ENCODE assay signal across 8 cellular contexts in genomic region chr7:43926193-43927043, GRCh38. TPM values are rescaled to one million over a fixed set of nuclear protein-coding genes. Genes with fewer than 3 reads are reported as not detected.
A peak's percentile ranks its signal among the peaks of the same experiment; 100 is the strongest.
DNase-seq lines count a peak whose midpoint lies in the region; ATAC-seq and TF ChIP-seq lines count a peak whose summit lies in the region.

TSS of gene UBE2D4 (plus strand) at chr7:43926436. CDS start at chr7:43926533, 97 bp downstream.

- peaks cover 15 to 38% (median 23%) of the 10 kb centered on the region in 4 donors for H3K4me1 Mint-ChIP-seq in CD4-positive, alpha-beta memory T cell
- peaks cover 33% of the 10 kb centered on the region for H3K4me1 Mint-ChIP-seq in activated CD4-positive, alpha-beta memory T cell treated with anti-CD3 and anti-CD28 coated beads, Interleukin-2, amount 10 ng/mL, durations not matched to agents 7 days and 5 days

- H3K4me1 ChIP-seq in CD4-positive, alpha-beta memory T cell (ENCODE audit: insufficient read depth, low read length): peaks cover 30% of the 10 kb centered on the region
- H3K4me1 ChIP-seq in duodenal mucosa (ENCODE audit: control insufficient read depth in 1 of 2, insufficient read depth in 2 of 2, low read length in 2 of 2) (peaks cover 8 to 9% of the 10 kb centered on the region in 2 donors), lower lobe of right lung (peaks cover 25% of the 10 kb centered on the region)

- POLR2A ChIA-PET in CD4-positive, alpha-beta memory T cell (lab: Charles Lee; ENCODE audit: partially characterized antibody): interaction anchor here (0.6 to 2.8 kb wide), 14 partner anchors 9 to 922 kb away, joined by 3 to 18 read pairs (median 4); partner anchors contain the start of genes DBNL, H2AZ2, MRPS24 and NUDCD3
- POLR2A ChIA-PET in activated CD4-positive, alpha-beta memory T cell treated with anti-CD3 and anti-CD28 coated beads, Interleukin-2, amount 10 ng/mL, durations not matched to agents 7 days and 5 days (lab: Charles Lee): interaction anchor here (0.9 to 1.5 kb wide), 7 partner anchors 8 to 57 kb away, joined by 3 to 10 read pairs (median 4); partner anchors contain the start of genes MRPS24 and URGCP

- no peaks in the 10 kb centered on the region for H3K27me3 ChIP-seq in CD4-positive, alpha-beta memory T cell (ENCODE audit: insufficient read depth, low read length)
- no peaks in the 10 kb centered on the region for H3K27me3 ChIP-seq in duodenal mucosa (ENCODE audit: control insufficient read depth in 1 of 2, insufficient read depth in 2 of 2, low read length in 2 of 2)
- H3K27me3 ChIP-seq in lower lobe of right lung (ENCODE audit: low read depth): no peaks in the 10 kb centered on the region

- CTCF ChIA-PET in CD4-positive, alpha-beta memory T cell (lab: Charles Lee; ENCODE audit: partially characterized antibody): interaction anchor here (0.5 to 1.4 kb wide), 2 partner anchors 92 to 1189 kb away, joined by 3 to 4 read pairs; no protein-coding TSS in a partner anchor
- CTCF ChIA-PET in activated CD4-positive, alpha-beta memory T cell treated with anti-CD3 and anti-CD28 coated beads, Interleukin-2, amount 10 ng/mL, durations not matched to agents 7 days and 5 days (lab: Charles Lee): no interaction called here

- intact Hi-C loops in CD4-positive, alpha-beta memory T cell (cut with micrococcal nuclease): loop anchor here (1.0 kb wide), 2 partner anchors 20 to 57 kb away; partner anchors contain the start of genes MRPS24 and URGCP
- intact Hi-C loops in lower lobe of right lung (cut with DNase I): no loop called here

- TF ChIP-seq CTCF in lower lobe of right lung (IDR thresholded peaks at IDR 0.05): no peak

- DNase-seq in CD4-positive, alpha-beta memory T cell: peak; percentile 87 to 91 (median 90)
- DNase-seq in NCI-H82 (lab: John Stamatoyannopoulos, UW) (peak; percentile 90), lower lobe of right lung (peak; percentile 93)
- DNase-seq in activated CD4-positive, alpha-beta memory T cell treated with anti-CD3 and anti-CD28 coated beads, Interleukin-2, amount 10 ng/mL, durations not matched to agents 7 days and 5 days: peak; percentile 89
- DNase-seq in stimulated activated CD4-positive, alpha-beta T cell treated with anti-CD3 and anti-CD28 coated beads, TNF-alpha, amount 100 ng/mL, for 24 hours (ENCODE audit: low read depth in 3 of 3): peak; percentile 80 to 92 (median 86)

- peaks cover 0 to 5% of the 10 kb centered on the region in 2 donors for H3K36me3 Mint-ChIP-seq in CD4-positive, alpha-beta memory T cell
- peaks cover 10% of the 10 kb centered on the region for H3K36me3 Mint-ChIP-seq in activated CD4-positive, alpha-beta memory T cell treated with anti-CD3 and anti-CD28 coated beads, Interleukin-2, amount 10 ng/mL, durations not matched to agents 7 days and 5 days (ENCODE audit: low read depth)

- ATAC-seq in GM19395 (IDR thresholded peaks at IDR 0.05; ENCODE audit: unreplicated experiment) (peak; percentile 93), HG03521 (IDR thresholded peaks at IDR 0.05; ENCODE audit: unreplicated experiment) (peak; percentile 90), lower lobe of right lung (peak; percentile 97 to 98)

- peak within 1 kb of the TSS; percentile 85 to 95 for H3K9ac ChIP-seq in duodenal mucosa (ENCODE audit: low read depth in 1 of 2, low read length in 2 of 2)

- peak within 1 kb of the TSS; percentile 76 for H3K27ac ChIP-seq in CD4-positive, alpha-beta memory T cell (ENCODE audit: low read depth, low read length)
- H3K27ac ChIP-seq in duodenal mucosa (ENCODE audit: low read depth, low read length) (peak within 1 kb of the TSS; percentile 95), lower lobe of right lung (peak within 1 kb of the TSS; percentile 96)

- H3K36me3 ChIP-seq in CD4-positive, alpha-beta memory T cell (ENCODE audit: insufficient read depth, low read length): no peaks in the 10 kb centered on the region
- H3K36me3 ChIP-seq in duodenal mucosa (ENCODE audit: control insufficient read depth in 1 of 2, insufficient read depth in 2 of 2, low read length in 2 of 2): no peaks in the 10 kb centered on the region
- H3K36me3 ChIP-seq in lower lobe of right lung: no peaks in the 10 kb centered on the region

- H3K27me3 Mint-ChIP-seq in CD4-positive, alpha-beta memory T cell: no peaks in the 10 kb centered on the region
- no peaks in the 10 kb centered on the region for H3K27me3 Mint-ChIP-seq in activated CD4-positive, alpha-beta memory T cell treated with anti-CD3 and anti-CD28 coated beads, Interleukin-2, amount 10 ng/mL, durations not matched to agents 7 days and 5 days

- peak within 1 kb of the TSS; percentile 85 to 93 (median 90) for H3K4me3 Mint-ChIP-seq in CD4-positive, alpha-beta memory T cell
- H3K4me3 Mint-ChIP-seq in activated CD4-positive, alpha-beta memory T cell treated with anti-CD3 and anti-CD28 coated beads, Interleukin-2, amount 10 ng/mL, durations not matched to agents 7 days and 5 days: peak within 1 kb of the TSS; percentile 84

- peaks cover 0 to 1% (median 0%) of the 10 kb centered on the region in 8 donors for H3K9me3 Mint-ChIP-seq in CD4-positive, alpha-beta memory T cell
- H3K9me3 Mint-ChIP-seq in activated CD4-positive, alpha-beta memory T cell treated with anti-CD3 and anti-CD28 coated beads, Interleukin-2, amount 10 ng/mL, durations not matched to agents 7 days and 5 days: no peaks in the 10 kb centered on the region

- peak within 1 kb of the TSS; percentile 92 to 98 (median 97) for H3K27ac Mint-ChIP-seq in CD4-positive, alpha-beta memory T cell
- peak within 1 kb of the TSS; percentile 88 for H3K27ac Mint-ChIP-seq in activated CD4-positive, alpha-beta memory T cell treated with anti-CD3 and anti-CD28 coated beads, Interleukin-2, amount 10 ng/mL, durations not matched to agents 7 days and 5 days

- peak within 1 kb of the TSS; percentile 67 to 86 for H3K4me3 ChIP-seq in CD4-positive, alpha-beta memory T cell (ENCODE audit: low read length in 2 of 2)
- H3K4me3 ChIP-seq in duodenal mucosa (ENCODE audit: low read depth in 1 of 2, low read length in 2 of 2) (peak within 1 kb of the TSS; percentile 89 to 92), lower lobe of right lung (peak within 1 kb of the TSS; percentile 81)

- no peaks in the 10 kb centered on the region for H3K9me3 ChIP-seq in CD4-positive, alpha-beta memory T cell (ENCODE audit: control insufficient read depth in 1 of 2, low read length in 2 of 2)
- H3K9me3 ChIP-seq in duodenal mucosa (ENCODE audit: control insufficient read depth in 1 of 2, low read length in 2 of 2) (no peaks in the 10 kb centered on the region), lower lobe of right lung (no peaks in the 10 kb centered on the region)

RNA-seq across cellular contexts. Expression of gene UBE2D4, which starts in this region (rescaled TPM):
- 10 to 100 TPM; 10.9 to 11.0 TPM for total RNA-seq in CD4-positive, alpha-beta memory T cell
- polyA plus RNA-seq in CD4-positive, alpha-beta memory T cell: 10 to 100 TPM; 16.5 to 21.9 TPM
- 1 to 10 TPM; 5.3 to 6.8 TPM for total RNA-seq in activated CD4-positive, alpha-beta memory T cell treated with anti-CD3 and anti-CD28 coated beads, Interleukin-2, amount 10 ng/mL, durations not matched to agents 7 days and 5 days
- 21.3 TPM for total RNA-seq in lower lobe of right lung

Comparison
In these comparisons a context has a peak if more than half of its experiments do, and no peak if none do; other contexts are left out.
1. Peak in every context shown above with its lines: DNase-seq, ATAC-seq, H3K4me3 ChIP-seq and H3K27ac ChIP-seq.